25 cellular contexts compared by ENCODE assay signal in the genomic region with DNA sequence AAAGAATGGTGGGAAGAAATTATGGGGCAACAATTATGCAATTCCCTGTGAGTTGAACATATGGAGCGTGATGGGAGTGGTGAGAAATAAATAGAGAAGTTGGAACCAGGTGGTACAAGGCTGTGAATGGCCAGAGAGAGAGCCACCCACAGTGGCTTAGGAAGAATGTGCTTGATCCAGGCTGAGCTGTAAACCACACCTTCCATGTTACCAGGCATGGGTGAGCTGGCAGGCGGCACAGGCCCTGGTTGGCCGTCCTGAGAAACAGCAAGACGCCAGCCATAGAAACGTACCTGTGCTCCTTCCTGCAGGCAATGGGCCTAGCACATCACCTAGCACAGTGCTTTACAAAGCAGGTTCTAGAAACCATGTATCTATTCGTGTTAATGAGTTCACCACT.
"Had no signal": no experiment of that assay in that cellular context is flagged by ENCODE, and none has a peak within 500 bp of the region (broad histone marks: within the 10 kb centered on the region; RNA-seq: fewer than 3 reads in every experiment).

No MANE protein-coding gene starts in this region.

- DNase-seq: activated CD4-positive, alpha-beta memory T cell treated with anti-CD3 and anti-CD28 coated beads, Interleukin-2, amount 10 ng/mL, durations not matched to agents 7 days and 5 days; activated CD4-positive, alpha-beta T cell treated with anti-CD3 and anti-CD28 coated beads, Interleukin-2, amount 10 ng/mL, durations not matched to agents 24 days and 14 days; activated effector memory CD4-positive, alpha-beta T cell treated with anti-CD3 and anti-CD28 coated beads, Interleukin-2, amount 50 U/mL, for 16 hours; activated naive CD4-positive, alpha-beta T cell treated with anti-CD3 and anti-CD28 coated beads, Interleukin-2, amount 50 U/mL, for 16 hours; activated naive CD8-positive, alpha-beta T cell treated with anti-CD3 and anti-CD28 coated beads, Interleukin-2, amount 50 U/mL, for 24 hours; activated T-cell treated with anti-CD3 and anti-CD28 coated beads for 4 hours; effector CD4-positive, alpha-beta T cell; erythroblast; head of caudate nucleus; hypothalamus; lower lobe of right lung; mesendoderm; naive B cell; nucleus accumbens; sigmoid colon; spleen; stimulated activated CD4-positive, alpha-beta T cell treated with anti-CD3 and anti-CD28 coated beads, Interleukin-4, amount 100 ng/mL, for 1 hour; stimulated activated naive CD4-positive, alpha-beta T cell; SW 1271; T-helper 17 cell; tibial artery had no signal

- FAIRE-seq: endometrium had no signal

- H3K36me3 ChIP-seq: cardiac muscle cell, gastroesophageal sphincter, lower lobe of right lung, sigmoid colon, spleen, tibial artery had no signal

- H3K27me3 ChIP-seq: cardiac muscle cell, sigmoid colon had no signal

- ATAC-seq: activated naive CD8-positive, alpha-beta T cell treated with anti-CD3 and anti-CD28 coated beads, Interleukin-2, amount 50 U/mL, for 24 hours; gastroesophageal sphincter; lower lobe of right lung; T-helper 17 cell had no signal

- H3K4me3 ChIP-seq: cardiac muscle cell, gastroesophageal sphincter, lower lobe of right lung, sigmoid colon, spleen, tibial artery had no signal

- H3K27ac ChIP-seq: cardiac muscle cell, gastroesophageal sphincter, lower lobe of right lung, sigmoid colon, spleen, tibial artery had no signal

- H3K9me3 ChIP-seq: gastroesophageal sphincter, lower lobe of right lung, sigmoid colon, spleen, tibial artery had no signal

- H3K36me3 Mint-ChIP-seq: naive B cell had no signal

- H3K4me3 Mint-ChIP-seq: activated CD4-positive, alpha-beta memory T cell treated with anti-CD3 and anti-CD28 coated beads, Interleukin-2, amount 10 ng/mL, durations not matched to agents 7 days and 5 days; activated CD4-positive, alpha-beta T cell treated with anti-CD3 and anti-CD28 coated beads, Interleukin-2, amount 10 ng/mL, durations not matched to agents 24 days and 14 days; activated naive CD8-positive, alpha-beta T cell treated with anti-CD3 and anti-CD28 coated beads, Interleukin-2, amount 50 U/mL, for 24 hours; dendritic cell treated with granulocyte-macrophage colony-stimulating factor and Interleukin-4, amounts not matched to agents 40 ng/mL and 50 ng/mL, for 4 days; naive B cell; T-helper 17 cell had no signal

- H3K4me1 ChIP-seq: gastroesophageal sphincter, spleen, tibial artery had no signal

- H3K27ac Mint-ChIP-seq: activated CD4-positive, alpha-beta memory T cell treated with anti-CD3 and anti-CD28 coated beads, Interleukin-2, amount 10 ng/mL, durations not matched to agents 7 days and 5 days; activated CD4-positive, alpha-beta T cell treated with anti-CD3 and anti-CD28 coated beads, Interleukin-2, amount 10 ng/mL, durations not matched to agents 24 days and 14 days; activated naive CD8-positive, alpha-beta T cell treated with anti-CD3 and anti-CD28 coated beads, Interleukin-2, amount 50 U/mL, for 24 hours; dendritic cell treated with granulocyte-macrophage colony-stimulating factor and Interleukin-4, amounts not matched to agents 40 ng/mL and 50 ng/mL, for 4 days; naive B cell; T-helper 17 cell had no signal

- H3K9me3 Mint-ChIP-seq: activated CD4-positive, alpha-beta memory T cell treated with anti-CD3 and anti-CD28 coated beads, Interleukin-2, amount 10 ng/mL, durations not matched to agents 7 days and 5 days; activated CD4-positive, alpha-beta T cell treated with anti-CD3 and anti-CD28 coated beads, Interleukin-2, amount 10 ng/mL, durations not matched to agents 24 days and 14 days; activated naive CD8-positive, alpha-beta T cell treated with anti-CD3 and anti-CD28 coated beads, Interleukin-2, amount 50 U/mL, for 24 hours; dendritic cell treated with granulocyte-macrophage colony-stimulating factor and Interleukin-4, amounts not matched to agents 40 ng/mL and 50 ng/mL, for 4 days; naive B cell had no signal

- H3K4me1 Mint-ChIP-seq: activated CD4-positive, alpha-beta memory T cell treated with anti-CD3 and anti-CD28 coated beads, Interleukin-2, amount 10 ng/mL, durations not matched to agents 7 days and 5 days had no signal
